ENCODE assay signal across 16 cellular contexts in genomic region chr15:89809787-89810148, GRCh38. TPM values are rescaled to one million over a fixed set of nuclear protein-coding genes. Genes with fewer than 3 reads are reported as not detected.
"Had no signal": no experiment of that assay in that cellular context is flagged by ENCODE, and none has a peak within 500 bp of the region (broad histone marks: within the 10 kb centered on the region; RNA-seq: fewer than 3 reads in every experiment).

No MANE protein-coding gene starts in this region.

- H3K36me3 ChIP-seq: cardiac muscle cell, gastrocnemius medialis, upper lobe of right lung had no signal

- DNase-seq: activated CD4-positive, alpha-beta T cell treated with anti-CD3 and anti-CD28 coated beads, Interleukin-2, amount 50 U/mL, for 48 hours; activated CD8-positive, alpha-beta memory T cell treated with anti-CD3 and anti-CD28 coated beads, Interleukin-2, amount 10 ng/mL, durations not matched to agents 7 days and 5 days; activated gamma-delta T cell; activated naive CD8-positive, alpha-beta T cell treated with anti-CD3 and anti-CD28 coated beads for 36 hours; activated T-cell treated with anti-CD3 and anti-CD28 coated beads, Interleukin-2, amount 50 U/mL, for 4 hours; anterior cingulate cortex; gastrocnemius medialis; heart right ventricle; stimulated activated CD4-positive, alpha-beta T cell treated with anti-CD3 and anti-CD28 coated beads, Interleukin-2, amount 100 ng/mL, for 24 hours; testis; upper lobe of right lung had no signal

- ATAC-seq: activated CD8-positive, alpha-beta memory T cell treated with anti-CD3 and anti-CD28 coated beads, Interleukin-2, amount 10 ng/mL, durations not matched to agents 7 days and 5 days; activated T-cell treated with anti-CD3 and anti-CD28 coated beads, Interleukin-2, amount 50 U/mL, for 4 hours; gastrocnemius medialis; heart right ventricle; left ventricle myocardium superior; psoas muscle; sciatic nerve; upper lobe of right lung had no signal

- H3K9me3 ChIP-seq: gastrocnemius medialis, heart right ventricle, psoas muscle, testis, upper lobe of right lung had no signal

- H3K4me1 ChIP-seq: gastrocnemius medialis, psoas muscle had no signal

- H3K4me3 ChIP-seq: cardiac muscle cell, gastrocnemius medialis, heart right ventricle, psoas muscle, testis, upper lobe of right lung had no signal

- H3K27me3 ChIP-seq: testis had no signal

- H3K27ac ChIP-seq: cardiac muscle cell, gastrocnemius medialis, heart right ventricle, psoas muscle, testis, upper lobe of right lung had no signal

RNA-seq across cellular contexts. Expression of gene MESP2, which starts 33.6 kb away (rescaled TPM):
- total RNA-seq: activated CD8-positive, alpha-beta memory T cell treated with anti-CD3 and anti-CD28 coated beads, Interleukin-2, amount 10 ng/mL, durations not matched to agents 7 days and 5 days; activated naive CD8-positive, alpha-beta T cell treated with anti-CD3 and anti-CD28 coated beads for 36 hours; activated T-cell treated with anti-CD3 and anti-CD28 coated beads, Interleukin-2, amount 50 U/mL, for 4 hours; gastrocnemius medialis; T-helper 2 cell treated with Interferon-gamma antibody and Interleukin-4, amounts not matched to agents 100 ng/mL and 5 ng/mL, for 36 hours; upper lobe of right lung had no signal
